In genomic region chr10:132669208-132669861, GRCh38 we compare ENCODE assay signal across 29 cellular contexts.
DNase-seq lines count a peak whose midpoint lies in the region; ATAC-seq, FAIRE-seq and TF ChIP-seq lines count a peak whose summit lies in the region.
"Had no signal": no experiment of that assay in that cellular context is flagged by ENCODE, and none has a peak within 500 bp of the region (broad histone marks: within the 10 kb centered on the region; RNA-seq: fewer than 3 reads in every experiment).

No MANE protein-coding gene starts in this region.

- H3K27ac Mint-ChIP-seq in CD14-positive monocyte: peak overlapping the region in 2 of 7 donors; percentile 61 to 63
- peak overlapping the region in 1 of 3 experiments; percentile 89; a peak in 1 of 7 replicates for H3K27ac Mint-ChIP-seq in H9
- H3K27ac Mint-ChIP-seq: activated T-cell treated with anti-CD3 and anti-CD28 coated beads, Interleukin-2, amount 50 U/mL, for 72 hours; T-helper 1 cell treated with Interleukin-12 subunit alpha and Interleukin-12 subunit beta and Interleukin-4 antibody, amounts not matched to agents 30 μg/mL and 1 μg/mL, for 36 hours had no signal

- H3K23me2 ChIP-seq in H9 (ENCODE audit: insufficient read length, low read depth, low read length, poor library complexity, severe bottlenecking): no peaks in the 10 kb centered on the region

- no peak overlapping the region for H2BK5ac ChIP-seq in H9 (ENCODE audit: insufficient read length, low read length)

- no peak overlapping the region for H4K8ac ChIP-seq in H9 (replicated peaks; ENCODE audit: insufficient read length, low read depth, low read length)

- peaks cover 2% of the 10 kb centered on the region for H3K4me1 Mint-ChIP-seq in CD14-positive monocyte
- peaks cover 3 to 9% of the 10 kb centered on the region in 2 experiments; a peak in 2 of 4 replicates for H3K4me1 Mint-ChIP-seq in H9
- H3K4me1 Mint-ChIP-seq: neural crest cell had no signal

- no peaks in the 10 kb centered on the region for H3K9me3 ChIP-seq in Karpas-422 (ENCODE audit: low read length)
- no peaks in the 10 kb centered on the region for H3K9me3 ChIP-seq in H9 (ENCODE audit: control insufficient read depth, low read depth, low read length)
- H3K9me3 ChIP-seq in effector memory CD4-positive, alpha-beta T cell (ENCODE audit: control insufficient read depth, low read length): no peaks in the 10 kb centered on the region
- H3K9me3 ChIP-seq: right atrium auricular region had no signal

- no peak for FAIRE-seq in bronchial epithelial cell (lab: Jason Lieb, UNC)
- FAIRE-seq: GM12891, TTC549 had no signal

- ATAC-seq in sciatic nerve: no peak
- no peak for ATAC-seq in HG02610 (IDR thresholded peaks at IDR 0.05; ENCODE audit: unreplicated experiment)
- ATAC-seq: activated T-cell treated with anti-CD3 and anti-CD28 coated beads, Interleukin-2, amount 50 U/mL, for 72 hours; SK-N-SH treated with all-trans-retinoic acid at 6 μM for 48 hours had no signal

- H3K79me1 ChIP-seq in H9 (ENCODE audit: insufficient read depth, low read depth, low read length, poor library complexity, severe bottlenecking): no peaks in the 10 kb centered on the region

- H3K36me3 ChIP-seq in Karpas-422 (ENCODE audit: insufficient read depth, low read length) (no peaks in the 10 kb centered on the region), bronchial epithelial cell (ENCODE audit: control insufficient read depth, insufficient read depth, low read length) (no peaks in the 10 kb centered on the region)
- no peaks in the 10 kb centered on the region for H3K36me3 ChIP-seq in effector memory CD4-positive, alpha-beta T cell (ENCODE audit: control insufficient read depth, insufficient read depth, low read length)
- H3K36me3 ChIP-seq: right atrium auricular region had no signal

- no peak overlapping the region for H2AK5ac ChIP-seq in H9 (ENCODE audit: insufficient read length, low read length)

- peaks cover 18% of the 10 kb centered on the region; the same call in 1 of the 2 replicates for H4K20me1 ChIP-seq in Karpas-422 (ENCODE audit: insufficient read depth, low read depth, low read length)
- H4K20me1 ChIP-seq in H9 (ENCODE audit: control insufficient read depth, insufficient read depth, insufficient read length): no peaks in the 10 kb centered on the region

- H4K91ac ChIP-seq in H9 (ENCODE audit: insufficient read length, low read depth, low read length): no peak overlapping the region

- H3K9me2 ChIP-seq in Karpas-422 (replicated peaks; ENCODE audit: insufficient read depth, low read length): no peaks in the 10 kb centered on the region

- no peak overlapping the region for H2AFZ ChIP-seq in Karpas-422 (ENCODE audit: low read length)
- H2AFZ ChIP-seq in H9 (ENCODE audit: low read length): no peak overlapping the region
- H2AFZ ChIP-seq: parathyroid adenoma had no signal

- H2BK15ac ChIP-seq in H9 (ENCODE audit: low read depth, low read length): no peak overlapping the region

- no peaks in the 10 kb centered on the region for H3K79me2 ChIP-seq in Karpas-422 (ENCODE audit: low read length)
- no peaks in the 10 kb centered on the region for H3K79me2 ChIP-seq in H9 (ENCODE audit: insufficient read depth, low read length)

- no peak overlapping the region for H2BK20ac ChIP-seq in H9 (ENCODE audit: low read depth, low read length, poor library complexity, severe bottlenecking)

- H2BK12ac ChIP-seq in H9 (ENCODE audit: insufficient read length, low read depth, low read length): no peak overlapping the region

- no peak overlapping the region for H3K4ac ChIP-seq in H9 (ENCODE audit: low read depth, low read length)

- H4K5ac ChIP-seq in H9 (ENCODE audit: insufficient read length, low read depth, low read length): no peak overlapping the region

- H3K9ac ChIP-seq in Karpas-422 (ENCODE audit: low read length) (no peak overlapping the region), H9 (ENCODE audit: extremely low read depth, insufficient read length, low read length) (no peak overlapping the region)
- H3K9ac ChIP-seq: parathyroid adenoma had no signal

- H3K4me3 Mint-ChIP-seq in CD14-positive monocyte (no peak overlapping the region), H9 (no peak overlapping the region)
- H3K4me3 Mint-ChIP-seq: activated T-cell treated with anti-CD3 and anti-CD28 coated beads, Interleukin-2, amount 50 U/mL, for 72 hours; brain; neural crest cell; T-helper 1 cell treated with Interleukin-12 subunit alpha and Interleukin-12 subunit beta and Interleukin-4 antibody, amounts not matched to agents 30 μg/mL and 1 μg/mL, for 36 hours had no signal

- no peak overlapping the region for H3K14ac ChIP-seq in H9 (ENCODE audit: insufficient read depth, low read length)

- H3T11ph ChIP-seq in H9 (ENCODE audit: low read length): no peak overlapping the region

- H3K9me3 Mint-ChIP-seq in CD14-positive monocyte (peaks cover 0 to 9% (median 3%) of the 10 kb centered on the region in 7 donors), H9 (no peaks in the 10 kb centered on the region)
- H3K9me3 Mint-ChIP-seq: activated T-cell treated with anti-CD3 and anti-CD28 coated beads, Interleukin-2, amount 50 U/mL, for 72 hours; T-helper 1 cell treated with Interleukin-12 subunit alpha and Interleukin-12 subunit beta and Interleukin-4 antibody, amounts not matched to agents 30 μg/mL and 1 μg/mL, for 36 hours had no signal

- H3K4me2 ChIP-seq in Karpas-422 (ENCODE audit: low read depth, low read length, poor library complexity, severe bottlenecking): no peak overlapping the region
- H3K4me2 ChIP-seq in H9 (ENCODE audit: insufficient read depth, insufficient read length, low read length): no peak overlapping the region

- no peaks in the 10 kb centered on the region for H3K27me3 Mint-ChIP-seq in CD14-positive monocyte (ENCODE audit: low read depth in 3 of 3)
- H3K27me3 Mint-ChIP-seq in H9 (ENCODE audit: low read depth): no peaks in the 10 kb centered on the region

- H2BK120ac ChIP-seq in H9 (ENCODE audit: low read depth, low read length, poor library complexity, severe bottlenecking): no peak overlapping the region

- H3K56ac ChIP-seq in H9 (ENCODE audit: insufficient read length, low read depth, low read length): no peak overlapping the region

- TF ChIP-seq CTCF in CD14-positive monocyte (IDR thresholded peaks at IDR 0.05) (no peak), bronchial epithelial cell (IDR thresholded peaks at IDR 0.05; ENCODE audit: insufficient read depth, low read length, severe bottlenecking) (no peak), H9 (conservative IDR thresholded peaks at IDR 0.05) (no peak)

- H3K18ac ChIP-seq in H9 (ENCODE audit: insufficient read length, low read depth, low read length): no peak overlapping the region

- H3K4me3 ChIP-seq in Karpas-422 (ENCODE audit: low read length) (no peak overlapping the region), bronchial epithelial cell (ENCODE audit: low read depth, low read length) (no peak overlapping the region)
- H3K4me3 ChIP-seq in effector memory CD4-positive, alpha-beta T cell (ENCODE audit: insufficient read depth, low read depth, low read length, poor library complexity, severe bottlenecking): no peak overlapping the region
- H3K4me3 ChIP-seq: right atrium auricular region had no signal

- peaks cover 17 to 41% of the 10 kb centered on the region in 2 donors for H3K36me3 Mint-ChIP-seq in CD14-positive monocyte
- no peaks in the 10 kb centered on the region for H3K36me3 Mint-ChIP-seq in H9 (ENCODE audit: insufficient read depth in 1 of 3, low read depth in 3 of 3)

- H3K23ac ChIP-seq in H9 (ENCODE audit: insufficient read length, low read depth, low read length): no peak overlapping the region

- H3K27ac ChIP-seq in Karpas-422 (ENCODE audit: low read length) (no peak overlapping the region), H9 (ENCODE audit: insufficient read length, low read depth, low read length) (no peak overlapping the region)
- H3K27ac ChIP-seq in effector memory CD4-positive, alpha-beta T cell (ENCODE audit: insufficient read depth, low read length, poor library complexity, severe bottlenecking): no peak overlapping the region
- H3K27ac ChIP-seq: epithelial cell of prostate, parathyroid adenoma, right atrium auricular region had no signal

- intact Hi-C loops in CD14-positive monocyte (cut with micrococcal nuclease): no loop called here
- intact Hi-C loops in sciatic nerve (cut with DNase I): no loop called here

- H3K27me3 ChIP-seq in Karpas-422 (ENCODE audit: low read length) (no peaks in the 10 kb centered on the region), bronchial epithelial cell (ENCODE audit: control insufficient read depth, insufficient read depth, low read length) (no peaks in the 10 kb centered on the region), H9 (ENCODE audit: insufficient read depth, low read length) (no peaks in the 10 kb centered on the region)
- no peaks in the 10 kb centered on the region for H3K27me3 ChIP-seq in effector memory CD4-positive, alpha-beta T cell (replicated peaks; ENCODE audit: control insufficient read depth, insufficient read depth, low read length, poor library complexity, severe bottlenecking)
- H3K27me3 ChIP-seq: right atrium auricular region had no signal

- H3K4me1 ChIP-seq in Karpas-422 (ENCODE audit: low read length) (no peaks in the 10 kb centered on the region; the same call in 1 of the 2 replicates), H9 (ENCODE audit: insufficient read depth, low read length) (no peaks in the 10 kb centered on the region)
- H3K4me1 ChIP-seq in effector memory CD4-positive, alpha-beta T cell (ENCODE audit: control insufficient read depth, insufficient read depth, low read length, poor library complexity, severe bottlenecking): no peaks in the 10 kb centered on the region
- H3K4me1 ChIP-seq: parathyroid adenoma had no signal

- WGBS in H9 (ENCODE audit: extremely low coverage, insufficient read length, low lambda C conversion rate): no CpG with 5 or more reads among the region's 23 CpGs

- peak; percentile 21 for DNase-seq in CD14-positive monocyte (ENCODE audit: low spot score)
- peak; percentile 56 for DNase-seq in Karpas-422
- DNase-seq in bronchial epithelial cell (ENCODE audit: low read depth): peak; percentile 15
- peak; percentile 56 for DNase-seq in sciatic nerve (ENCODE audit: low spot score)
- DNase-seq in H9: no peak
- no peak for DNase-seq in effector memory CD4-positive, alpha-beta T cell
- DNase-seq in effector CD4-positive, alpha-beta T cell: no peak
- DNase-seq: activated CD4-positive, alpha-beta T cell treated with anti-CD3 and anti-CD28 coated beads, Interleukin-2, amount 50 U/mL, for 4 hours; activated naive CD4-positive, alpha-beta T cell treated with anti-CD3 and anti-CD28 coated beads, Interleukin-2, amount 50 U/mL, for 16 hours; activated T-cell treated with anti-CD3 and anti-CD28 coated beads, Interleukin-2, amount 50 U/mL, for 72 hours; amniotic stem cell; C1 segment of cervical spinal cord; COR-L47; hypothalamus; mammary epithelial cell; NCI-H1436 treated with DMSO at 0.1 percent for 48 hours; NCI-H82; stimulated activated CD4-positive, alpha-beta T cell treated with anti-CD3 and anti-CD28 coated beads, Interleukin-4, amount 100 ng/mL, for 24 hours; substantia nigra had no signal

Comparison
In these comparisons a context has a peak if more than half of its experiments do, and no peak if none do; other contexts are left out.
1. DNase-seq: peak in CD14-positive monocyte (single experiment), Karpas-422 (single experiment), bronchial epithelial cell (single experiment) and sciatic nerve (single experiment); none in H9 (single experiment), effector memory CD4-positive, alpha-beta T cell (0 of 3) and effector CD4-positive, alpha-beta T cell (single experiment).